ENCODE assay signal across 11 cellular contexts in genomic region chr19:48639483-48640375, GRCh38. TPM values are rescaled to one million over a fixed set of nuclear protein-coding genes. Genes with fewer than 3 reads are reported as not detected.
DNase-seq lines count a peak whose midpoint lies in the region; ATAC-seq and TF ChIP-seq lines count a peak whose summit lies in the region.
"Had no signal": no experiment of that assay in that cellular context is flagged by ENCODE, and none has a peak within 500 bp of the region (broad histone marks: within the 10 kb centered on the region; RNA-seq: fewer than 3 reads in every experiment).

No MANE protein-coding gene starts in this region.

- H3K27me3 Mint-ChIP-seq in CD4-positive, CD25-positive, alpha-beta regulatory T cell = no peaks in the 10 kb centered on the region
- no peaks in the 10 kb centered on the region for H3K27me3 Mint-ChIP-seq in activated naive CD8-positive, alpha-beta T cell treated with anti-CD3 and anti-CD28 coated beads for 36 hours
- no peaks in the 10 kb centered on the region for H3K27me3 Mint-ChIP-seq in nephron (ENCODE audit: low read depth)

- POLR2A ChIA-PET in HEK293 (lab: Yijun Ruan, JAX) = interaction anchor here (0.6 to 1.1 kb wide), 3 partner anchors 16 to 151 kb away, joined by 3 to 7 read pairs (median 4); no protein-coding TSS in a partner anchor

- H3K36me3 Mint-ChIP-seq in CD4-positive, CD25-positive, alpha-beta regulatory T cell = peaks cover 4% of the 10 kb centered on the region
- H3K36me3 Mint-ChIP-seq in activated naive CD8-positive, alpha-beta T cell treated with anti-CD3 and anti-CD28 coated beads for 36 hours = peaks cover 10% of the 10 kb centered on the region
- H3K36me3 Mint-ChIP-seq in nephron (ENCODE audit: low read depth) = peaks cover 5% of the 10 kb centered on the region

- H3K36me3 ChIP-seq in CD4-positive, CD25-positive, alpha-beta regulatory T cell (ENCODE audit: control insufficient read depth, insufficient read depth, low read length) = no peaks in the 10 kb centered on the region
- no peaks in the 10 kb centered on the region for H3K36me3 ChIP-seq in HEK293 (ENCODE audit: control insufficient read depth in 2 of 2, insufficient read depth in 1 of 2, low read length in 2 of 2)
- H3K36me3 ChIP-seq: upper lobe of right lung had no signal

- no peak for DNase-seq in CD4-positive, CD25-positive, alpha-beta regulatory T cell
- DNase-seq in activated naive CD8-positive, alpha-beta T cell treated with anti-CD3 and anti-CD28 coated beads for 36 hours = no peak
- DNase-seq in stimulated activated naive CD4-positive, alpha-beta T cell (lab: John Stamatoyannopoulos, UW) = no peak
- no peak for DNase-seq in NCI-H510A treated with DMSO at 0.1 percent for 48 hours (lab: John Stamatoyannopoulos, UW)
- DNase-seq: foreskin keratinocyte, NCI-H1105 treated with DMSO at 0.1 percent for 48 hours had no signal

- peak overlapping the region in 3 of 4 donors; percentile 19 to 99 (median 58) for H3K4me3 Mint-ChIP-seq in CD4-positive, CD25-positive, alpha-beta regulatory T cell
- H3K4me3 Mint-ChIP-seq in activated naive CD8-positive, alpha-beta T cell treated with anti-CD3 and anti-CD28 coated beads for 36 hours = peak overlapping the region; percentile 45
- H3K4me3 Mint-ChIP-seq in nephron = peak overlapping the region in 2 of 3 experiments; percentile 15 to 26

- H3K27me3 ChIP-seq in CD4-positive, CD25-positive, alpha-beta regulatory T cell (ENCODE audit: control insufficient read depth, insufficient read depth, low read length) = no peaks in the 10 kb centered on the region
- H3K27me3 ChIP-seq: foreskin keratinocyte, upper lobe of right lung had no signal

- no peak for ATAC-seq in CD4-positive, CD25-positive, alpha-beta regulatory T cell (ENCODE audit: low read depth in 2 of 2)
- ATAC-seq in HG03196 (IDR thresholded peaks at IDR 0.05; ENCODE audit: unreplicated experiment) (no peak), HG02571 (IDR thresholded peaks at IDR 0.05; ENCODE audit: unreplicated experiment) (no peak)
- ATAC-seq: foreskin keratinocyte, upper lobe of right lung had no signal

- peaks cover 6 to 55% (median 16%) of the 10 kb centered on the region in 4 donors for H3K4me1 Mint-ChIP-seq in CD4-positive, CD25-positive, alpha-beta regulatory T cell
- H3K4me1 Mint-ChIP-seq in activated naive CD8-positive, alpha-beta T cell treated with anti-CD3 and anti-CD28 coated beads for 36 hours = peaks cover 35% of the 10 kb centered on the region
- peaks cover 27% of the 10 kb centered on the region for H3K4me1 Mint-ChIP-seq in nephron

- H3K4me1 ChIP-seq in CD4-positive, CD25-positive, alpha-beta regulatory T cell (ENCODE audit: control insufficient read depth, insufficient read depth, low read length, poor library complexity, severe bottlenecking) = peaks cover 30% of the 10 kb centered on the region
- peaks cover 14% of the 10 kb centered on the region for H3K4me1 ChIP-seq in HEK293 (ENCODE audit: control insufficient read depth, insufficient read depth, low read length)

- peaks cover 0 to 2% (median 0%) of the 10 kb centered on the region in 7 donors for H3K9me3 Mint-ChIP-seq in CD4-positive, CD25-positive, alpha-beta regulatory T cell
- no peaks in the 10 kb centered on the region for H3K9me3 Mint-ChIP-seq in activated naive CD8-positive, alpha-beta T cell treated with anti-CD3 and anti-CD28 coated beads for 36 hours
- H3K9me3 Mint-ChIP-seq in nephron = no peaks in the 10 kb centered on the region

- peak overlapping the region; percentile 46 to 98 (median 69) for H3K27ac Mint-ChIP-seq in CD4-positive, CD25-positive, alpha-beta regulatory T cell
- H3K27ac Mint-ChIP-seq in activated naive CD8-positive, alpha-beta T cell treated with anti-CD3 and anti-CD28 coated beads for 36 hours = peak overlapping the region; percentile 51
- peak overlapping the region in 2 of 3 experiments; percentile 52 to 97 for H3K27ac Mint-ChIP-seq in nephron

- TF ChIP-seq CTCF in HEK293 (tag by site-specific recombination; IDR thresholded peaks at IDR 0.05) = no peak
- no peak for TF ChIP-seq CTCF in nephron (IDR thresholded peaks at IDR 0.05; ENCODE audit: unreplicated experiment in 3 of 3)

- no peak overlapping the region for H3K27ac ChIP-seq in CD4-positive, CD25-positive, alpha-beta regulatory T cell (ENCODE audit: insufficient read depth, low read length, poor library complexity, severe bottlenecking)
- no peak overlapping the region for H3K27ac ChIP-seq in HEK293 (ENCODE audit: extremely low read depth, low read depth, low read length)
- H3K27ac ChIP-seq: foreskin keratinocyte had no signal

- CTCF ChIA-PET in HEK293 (lab: Yijun Ruan, JAX) = interaction anchor here (0.6 to 0.7 kb wide), 3 partner anchors 12 to 257 kb away, joined by 3 read pairs; no protein-coding TSS in a partner anchor

- H3K4me3 ChIP-seq in CD4-positive, CD25-positive, alpha-beta regulatory T cell (ENCODE audit: low read depth, low read length) = no peak overlapping the region
- H3K4me3 ChIP-seq in HEK293 (ENCODE audit: low read depth, low read length) = no peak overlapping the region

- H3K9me3 ChIP-seq in CD4-positive, CD25-positive, alpha-beta regulatory T cell (ENCODE audit: control insufficient read depth in 2 of 2, low read length in 2 of 2) = no peaks in the 10 kb centered on the region
- no peaks in the 10 kb centered on the region for H3K9me3 ChIP-seq in HEK293 (ENCODE audit: control insufficient read depth, insufficient read depth, low read depth, low read length)
- H3K9me3 ChIP-seq: upper lobe of right lung had no signal

TF ChIP-seq in HEK293, 187 proteins besides CTCF, POLR2A, EP300 and RAD21:
- TF ChIP-seq EGR2 (tag by site-specific recombination; IDR thresholded peaks at IDR 0.05; ENCODE audit: low read depth) = peak; percentile 33
- TF ChIP-seq ZNF704 (tag by site-specific recombination; IDR thresholded peaks at IDR 0.05) = no peak
- TF ChIP-seq ZBTB10 (tag by site-specific recombination; IDR thresholded peaks at IDR 0.05) = peak; percentile 44; the same call in 1 of the 2 replicates
- TF ChIP-seq ZFHX2 (tag by site-specific recombination; conservative IDR thresholded peaks at IDR 0.05) = peak; percentile 57

RNA-seq across cellular contexts. Expression of gene DBP, which starts 2.5 kb away (rescaled TPM):
- total RNA-seq in CD4-positive, CD25-positive, alpha-beta regulatory T cell = 37.7 TPM
- 10 to 100 TPM; 71.2 to 96.6 (median 85.8) TPM for polyA plus RNA-seq in CD4-positive, CD25-positive, alpha-beta regulatory T cell
- total RNA-seq in activated naive CD8-positive, alpha-beta T cell treated with anti-CD3 and anti-CD28 coated beads for 36 hours = 10 to 100 TPM in 1 of 2 experiments, 1 to 10 TPM in 1; 9.3 to 10.1 TPM

RNA-seq across cellular contexts. Expression of gene CA11, which starts 6.3 kb away (rescaled TPM):
- 10.4 TPM for total RNA-seq in CD4-positive, CD25-positive, alpha-beta regulatory T cell
- 1 to 10 TPM; 4.1 to 6.3 (median 5.2) TPM for polyA plus RNA-seq in CD4-positive, CD25-positive, alpha-beta regulatory T cell
- 10 to 100 TPM; 11.9 to 14.1 TPM for total RNA-seq in activated naive CD8-positive, alpha-beta T cell treated with anti-CD3 and anti-CD28 coated beads for 36 hours

RNA-seq across cellular contexts. Expression of gene SPHK2, which starts 20.4 kb away (rescaled TPM):
- total RNA-seq in CD4-positive, CD25-positive, alpha-beta regulatory T cell = 13.0 TPM
- polyA plus RNA-seq in CD4-positive, CD25-positive, alpha-beta regulatory T cell = 1 to 10 TPM; 4.8 to 8.4 (median 7.5) TPM
- 10 to 100 TPM; 36.7 to 40.8 TPM for total RNA-seq in activated naive CD8-positive, alpha-beta T cell treated with anti-CD3 and anti-CD28 coated beads for 36 hours

RNA-seq across cellular contexts. Expression of gene RPL18, which starts 20.8 kb away (rescaled TPM):
- 1,690 TPM for total RNA-seq in CD4-positive, CD25-positive, alpha-beta regulatory T cell
- polyA plus RNA-seq in CD4-positive, CD25-positive, alpha-beta regulatory T cell = 1,000 to 10,000 TPM; 1,618 to 2,428 (median 2,131) TPM
- total RNA-seq in activated naive CD8-positive, alpha-beta T cell treated with anti-CD3 and anti-CD28 coated beads for 36 hours = 1,000 to 10,000 TPM; 1,968 to 2,008 TPM

RNA-seq across cellular contexts. Expression of gene FAM83E, which starts 24.9 kb away (rescaled TPM):
- total RNA-seq in CD4-positive, CD25-positive, alpha-beta regulatory T cell = 0.76 TPM
- polyA plus RNA-seq in CD4-positive, CD25-positive, alpha-beta regulatory T cell = under 1 TPM in 1 of 4 donors, not detected in 3; 0.31 TPM
- total RNA-seq in activated naive CD8-positive, alpha-beta T cell treated with anti-CD3 and anti-CD28 coated beads for 36 hours = 1 to 10 TPM; 4.4 TPM
